27 cellular contexts compared by ENCODE assay signal in genomic region chr11:44940424-44940823, GRCh38. TPM values are rescaled to one million over a fixed set of nuclear protein-coding genes. Genes with fewer than 3 reads are reported as not detected.
A peak's percentile ranks its signal among the peaks of the same experiment; 100 is the strongest.
DNase-seq lines count a peak whose midpoint lies in the region; ATAC-seq and TF ChIP-seq lines count a peak whose summit lies in the region.
"Had no signal": no experiment of that assay in that cellular context is flagged by ENCODE, and none has a peak within 500 bp of the region (broad histone marks: within the 10 kb centered on the region; RNA-seq: fewer than 3 reads in every experiment).

No MANE protein-coding gene starts in this region.

- intact Hi-C loops in heart left ventricle (cut with DNase I): loop anchor here in 1 of 10 donors (10.0 kb wide), 1 partner anchor 394 kb away; no protein-coding TSS in a partner anchor

- peak overlapping the region; percentile 74 for H3K9ac ChIP-seq in BLaER1

- no peaks in the 10 kb centered on the region for H3K27me3 Mint-ChIP-seq in WTC11 (ENCODE audit: low read depth)
- H3K27me3 Mint-ChIP-seq: IgD-negative memory B cell had no signal

- H3K4me3 Mint-ChIP-seq in WTC11: no peak overlapping the region
- H3K4me3 Mint-ChIP-seq: activated T-cell treated with anti-CD3 and anti-CD28 coated beads, Interleukin-2, amount 50 U/mL, for 72 hours; IgD-negative memory B cell had no signal

- peaks cover 4% of the 10 kb centered on the region for H3K9me3 Mint-ChIP-seq in WTC11
- H3K9me3 Mint-ChIP-seq: activated T-cell treated with anti-CD3 and anti-CD28 coated beads, Interleukin-2, amount 50 U/mL, for 72 hours; IgD-negative memory B cell had no signal

- H3K4me2 ChIP-seq in BLaER1: peak overlapping the region; percentile 99

- H3K4me3 ChIP-seq in BLaER1 (no peak overlapping the region), heart left ventricle (no peak overlapping the region), neutrophil (ENCODE audit: low read depth in 1 of 2, low read length in 1 of 2) (no peak overlapping the region)
- H3K4me3 ChIP-seq in effector memory CD4-positive, alpha-beta T cell (ENCODE audit: insufficient read depth, low read depth, low read length, poor library complexity, severe bottlenecking): no peak overlapping the region
- H3K4me3 ChIP-seq: adrenal gland, body of pancreas, suprapubic skin had no signal

- ATAC-seq in WTC11 (no peak), heart left ventricle (peak in 2 of 4 donors; percentile 21 to 45), GM21529 (IDR thresholded peaks at IDR 0.05; ENCODE audit: unreplicated experiment) (no peak), HG02884 (IDR thresholded peaks at IDR 0.05; ENCODE audit: unreplicated experiment) (no peak)
- ATAC-seq: activated T-cell treated with anti-CD3 and anti-CD28 coated beads, Interleukin-2, amount 50 U/mL, for 72 hours; body of pancreas had no signal

- TF ChIP-seq POLR2A in heart left ventricle (IDR thresholded peaks at IDR 0.05): no peak

- H3K36me3 ChIP-seq in BLaER1: peaks cover 40% of the 10 kb centered on the region
- H3K36me3 ChIP-seq in heart left ventricle: peaks cover 0 to 12% (median 0%) of the 10 kb centered on the region in 9 donors
- peaks cover 81% of the 10 kb centered on the region for H3K36me3 ChIP-seq in neutrophil
- no peaks in the 10 kb centered on the region for H3K36me3 ChIP-seq in effector memory CD4-positive, alpha-beta T cell (ENCODE audit: control insufficient read depth, insufficient read depth, low read length)
- H3K36me3 ChIP-seq: adrenal gland had no signal

- 0 out of 2 replicates have a peak overlapping the region, but pooled peaks have one; percentile 60 for H3K27ac Mint-ChIP-seq in WTC11
- H3K27ac Mint-ChIP-seq: activated T-cell treated with anti-CD3 and anti-CD28 coated beads, Interleukin-2, amount 50 U/mL, for 72 hours had no signal

- DNase-seq in WTC11 (ENCODE audit: low spot score) (no peak), heart left ventricle (peak in 1 of 5 donors; percentile 41), NCI-H345 treated with DMSO at 0.1 percent for 48 hours (lab: John Stamatoyannopoulos, UW; ENCODE audit: unreplicated experiment) (no peak)
- DNase-seq in effector memory CD4-positive, alpha-beta T cell: no peak
- DNase-seq: ACHN; activated CD4-positive, alpha-beta T cell treated with anti-CD3 and anti-CD28 coated beads, Interleukin-2, amount 50 U/mL, for 4 hours; activated naive CD4-positive, alpha-beta T cell; activated T-cell treated with anti-CD3 and anti-CD28 coated beads, Interleukin-2, amount 50 U/mL, for 72 hours; adrenal gland; body of pancreas; C1 segment of cervical spinal cord; COR-L47; DND-41; kidney glomerular epithelial cell; mammary epithelial cell; NCI-H1092; NCI-H187 treated with DMSO at 0.1 percent for 48 hours; NCI-H2227 treated with DMSO at 0.1 percent for 48 hours; occipital lobe; stimulated activated CD4-positive, alpha-beta T cell treated with anti-CD3 and anti-CD28 coated beads, Interleukin-2, amount 100 ng/mL, for 48 hours; T-helper 1 cell had no signal

- H3K27ac ChIP-seq in BLaER1 (peak overlapping the region; percentile 91), heart left ventricle (peak overlapping the region; percentile 10 to 73 (median 57)), neutrophil (peak overlapping the region; percentile 64)
- H3K27ac ChIP-seq in effector memory CD4-positive, alpha-beta T cell (ENCODE audit: insufficient read depth, low read length, poor library complexity, severe bottlenecking): no peak overlapping the region
- H3K27ac ChIP-seq: body of pancreas, suprapubic skin had no signal

- peaks cover 84% of the 10 kb centered on the region for H4K20me1 ChIP-seq in BLaER1

- H3K27me3 ChIP-seq in BLaER1 (no peaks in the 10 kb centered on the region), heart left ventricle (no peaks in the 10 kb centered on the region), neutrophil (no peaks in the 10 kb centered on the region)
- no peaks in the 10 kb centered on the region for H3K27me3 ChIP-seq in effector memory CD4-positive, alpha-beta T cell (replicated peaks; ENCODE audit: control insufficient read depth, insufficient read depth, low read length, poor library complexity, severe bottlenecking)
- H3K27me3 ChIP-seq: adrenal gland, body of pancreas, suprapubic skin had no signal

- TF ChIP-seq CTCF in WTC11 (IDR thresholded peaks at IDR 0.05) (no peak), heart left ventricle (IDR thresholded peaks at IDR 0.05) (no peak), neutrophil (IDR thresholded peaks at IDR 0.05) (no peak)

- CTCF ChIA-PET in WTC11 (lab: Charles Lee): interaction anchor here (0.7 to 9.2 kb wide), 11 partner anchors 12 to 214 kb away, joined by 3 to 361 read pairs (median 4); no protein-coding TSS in a partner anchor

- H3K4me1 ChIP-seq in BLaER1 (peaks cover 95% of the 10 kb centered on the region), heart left ventricle (peaks cover 3 to 80% (median 50%) of the 10 kb centered on the region in 12 donors), neutrophil (ENCODE audit: control insufficient read depth in 1 of 2, insufficient read depth in 1 of 2, low read depth in 1 of 2, low read length in 1 of 2) (peaks cover 66 to 70% of the 10 kb centered on the region in 2 experiments)
- peaks cover 6% of the 10 kb centered on the region for H3K4me1 ChIP-seq in effector memory CD4-positive, alpha-beta T cell (ENCODE audit: control insufficient read depth, insufficient read depth, low read length, poor library complexity, severe bottlenecking)
- H3K4me1 ChIP-seq: adrenal gland had no signal

- H3K9me3 ChIP-seq in BLaER1: no peaks in the 10 kb centered on the region
- H3K9me3 ChIP-seq in heart left ventricle: no peaks in the 10 kb centered on the region
- no peaks in the 10 kb centered on the region for H3K9me3 ChIP-seq in neutrophil
- no peaks in the 10 kb centered on the region for H3K9me3 ChIP-seq in effector memory CD4-positive, alpha-beta T cell (ENCODE audit: control insufficient read depth, low read length)
- H3K9me3 ChIP-seq: adrenal gland, body of pancreas, suprapubic skin had no signal

- POLR2A ChIA-PET in WTC11 (lab: Charles Lee): no interaction called here

- 35 to 57% (median 46%) methylated on average over 7 of the region's 7 CpGs for WGBS in heart left ventricle, 4 donors

- peaks cover 35% of the 10 kb centered on the region for H3K4me1 Mint-ChIP-seq in WTC11

- peaks cover 5% of the 10 kb centered on the region for H3K36me3 Mint-ChIP-seq in WTC11

TF ChIP-seq in WTC11, 78 proteins besides CTCF, POLR2A, EP300 and RAD21:
- TF ChIP-seq AR (CRISPR knock-in tag; IDR thresholded peaks at IDR 0.05) (no peak), JAZF1 (CRISPR knock-in tag; IDR thresholded peaks at IDR 0.05) (no peak), ZNF281 (CRISPR knock-in tag; IDR thresholded peaks at IDR 0.05) (no peak), EMX1 (CRISPR knock-in tag; IDR thresholded peaks at IDR 0.05) (no peak), KAT7 (CRISPR knock-in tag; IDR thresholded peaks at IDR 0.05; ENCODE audit: borderline replicate concordance) (no peak), ELF4 (CRISPR knock-in tag; IDR thresholded peaks at IDR 0.05; ENCODE audit: low read depth) (no peak)
TF ChIP-seq in WTC11: peak in this region for 0.

RNA-seq across cellular contexts. Expression of gene TP53I11, which starts 10.3 kb away (rescaled TPM):
- total RNA-seq in WTC11 (2021) (42.4 to 44.2 TPM (median 42.9 TPM) in 3 replicates), heart left ventricle (10 to 100 TPM; 24.0 to 75.0 (median 39.4) TPM)
- polyA plus RNA-seq in heart left ventricle: 10 to 100 TPM; 34.9 to 91.3 TPM
